Comparison of ENCODE assay signal across 8 cellular contexts in genomic region chr5:134466241-134467069, GRCh38. TPM values are rescaled to one million over a fixed set of nuclear protein-coding genes. Genes with fewer than 3 reads are reported as not detected.
DNase-seq lines count a peak whose midpoint lies in the region; ATAC-seq and TF ChIP-seq lines count a peak whose summit lies in the region.

No MANE protein-coding gene starts in this region.

- WGBS in lower leg skin, 2 donors = 1 to 2% methylated on average over 19 to 22 of the region's 26 CpGs

- ATAC-seq in GM18502 (IDR thresholded peaks at IDR 0.05; ENCODE audit: poor library complexity, unreplicated experiment) = peak; percentile 44
- ATAC-seq in HG03139 (IDR thresholded peaks at IDR 0.05; ENCODE audit: unreplicated experiment) = peak; percentile 27
- ATAC-seq in activated CD8-positive, alpha-beta T cell treated with anti-CD3 and anti-CD28 coated beads, Interleukin-2, amount 10 ng/mL, durations not matched to agents 7 days and 5 days = peak; percentile 39

- DNase-seq in 8988T (peak; percentile 60), NCI-H524 treated with DMSO at 0.1 percent for 48 hours (lab: John Stamatoyannopoulos, UW) (peak; percentile 29), lower leg skin (ENCODE audit: low spot score in 2 of 2) (peak; percentile 98 to 99)
- peak; percentile 52 for DNase-seq in activated CD8-positive, alpha-beta T cell treated with anti-CD3 and anti-CD28 coated beads, Interleukin-2, amount 10 ng/mL, durations not matched to agents 7 days and 5 days
- DNase-seq in effector CD8-positive, alpha-beta T cell (lab: John Stamatoyannopoulos, UW) = peak; percentile 23
- peak; percentile 1 for DNase-seq in stimulated activated CD8-positive, alpha-beta memory T cell treated with anti-CD3 and anti-CD28 coated beads, Interleukin-12 subunit alpha, Interleukin-12 subunit beta, amount 100 ng/mL, for 4 hours (ENCODE audit: low read depth)

- H3K27me3 Mint-ChIP-seq in activated CD8-positive, alpha-beta T cell treated with anti-CD3 and anti-CD28 coated beads, Interleukin-2, amount 10 ng/mL, durations not matched to agents 7 days and 5 days (ENCODE audit: low read depth) = peaks cover 4% of the 10 kb centered on the region

- no peaks in the 10 kb centered on the region for H3K9me3 Mint-ChIP-seq in activated CD8-positive, alpha-beta T cell treated with anti-CD3 and anti-CD28 coated beads, Interleukin-2, amount 10 ng/mL, durations not matched to agents 7 days and 5 days (ENCODE audit: insufficient read depth)

- TF ChIP-seq POLR2A in lower leg skin (IDR thresholded peaks at IDR 0.05) = no peak

- CTCF ChIA-PET in activated CD8-positive, alpha-beta T cell treated with anti-CD3 and anti-CD28 coated beads, Interleukin-2, amount 10 ng/mL, durations not matched to agents 7 days and 5 days (lab: Charles Lee) = interaction anchor here (0.6 to 1.8 kb wide), 6 partner anchors 28 to 121 kb away, joined by 3 to 15 read pairs (median 4); partner anchors contain the start of gene CDKN2AIPNL

- intact Hi-C loops in lower leg skin (cut with DNase I; ENCODE audit: low total_unique reads) = no loop called here

- peak overlapping the region; percentile 76 for H3K4me3 Mint-ChIP-seq in activated CD8-positive, alpha-beta T cell treated with anti-CD3 and anti-CD28 coated beads, Interleukin-2, amount 10 ng/mL, durations not matched to agents 7 days and 5 days

- peak overlapping the region; percentile 35 for H3K4me3 ChIP-seq in lower leg skin (ENCODE audit: low read depth, poor library complexity, severe bottlenecking)

- TF ChIP-seq CTCF in lower leg skin (IDR thresholded peaks at IDR 0.05) = no peak

- peak overlapping the region; percentile 80 for H3K27ac Mint-ChIP-seq in activated CD8-positive, alpha-beta T cell treated with anti-CD3 and anti-CD28 coated beads, Interleukin-2, amount 10 ng/mL, durations not matched to agents 7 days and 5 days

- POLR2A ChIA-PET in activated CD8-positive, alpha-beta T cell treated with anti-CD3 and anti-CD28 coated beads, Interleukin-2, amount 10 ng/mL, durations not matched to agents 7 days and 5 days (lab: Charles Lee) = interaction anchor here (0.8 to 1.9 kb wide), 7 partner anchors 10 to 96 kb away, joined by 3 to 31 read pairs (median 4); partner anchors contain the start of genes JADE2 and UBE2B

- H3K4me1 Mint-ChIP-seq in activated CD8-positive, alpha-beta T cell treated with anti-CD3 and anti-CD28 coated beads, Interleukin-2, amount 10 ng/mL, durations not matched to agents 7 days and 5 days (ENCODE audit: low read depth) = peaks cover 22% of the 10 kb centered on the region

- H3K36me3 Mint-ChIP-seq in activated CD8-positive, alpha-beta T cell treated with anti-CD3 and anti-CD28 coated beads, Interleukin-2, amount 10 ng/mL, durations not matched to agents 7 days and 5 days (ENCODE audit: low read depth) = no peaks in the 10 kb centered on the region

RNA-seq across cellular contexts. Expression of gene CDKN2AIPNL, which starts 54.8 kb away (rescaled TPM):
- 10 to 100 TPM; 31.3 to 32.5 TPM for total RNA-seq in activated CD8-positive, alpha-beta T cell treated with anti-CD3 and anti-CD28 coated beads, Interleukin-2, amount 10 ng/mL, durations not matched to agents 7 days and 5 days
- 10 to 100 TPM; 12.3 to 18.9 (median 15.1) TPM for total RNA-seq in lower leg skin

RNA-seq across cellular contexts. Expression of gene JADE2, which starts 59.0 kb away (rescaled TPM):
- total RNA-seq in activated CD8-positive, alpha-beta T cell treated with anti-CD3 and anti-CD28 coated beads, Interleukin-2, amount 10 ng/mL, durations not matched to agents 7 days and 5 days = 10 to 100 TPM; 79.9 to 86.0 TPM
- 10 to 100 TPM; 35.5 to 68.1 (median 59.0) TPM for total RNA-seq in lower leg skin

Comparison
In these comparisons a context has a peak if more than half of its experiments do, and no peak if none do; other contexts are left out.
1. Peak in every context shown above with its lines: DNase-seq, ATAC-seq and H3K4me3 ChIP-seq.
2. DNase-seq: peak in every context shown above with its lines; median percentile 98 in lower leg skin; 60 in 8988T; 52 in activated CD8-positive, alpha-beta T cell treated with anti-CD3 and anti-CD28 coated beads, Interleukin-2, amount 10 ng/mL, durations not matched to agents 7 days and 5 days; 29 in NCI-H524 treated with DMSO at 0.1 percent for 48 hours; 23 in effector CD8-positive, alpha-beta T cell; 1 in stimulated activated CD8-positive, alpha-beta memory T cell treated with anti-CD3 and anti-CD28 coated beads, Interleukin-12 subunit alpha, Interleukin-12 subunit beta, amount 100 ng/mL, for 4 hours.